ENCODE assay signal across 22 cellular contexts in the genomic region with DNA sequence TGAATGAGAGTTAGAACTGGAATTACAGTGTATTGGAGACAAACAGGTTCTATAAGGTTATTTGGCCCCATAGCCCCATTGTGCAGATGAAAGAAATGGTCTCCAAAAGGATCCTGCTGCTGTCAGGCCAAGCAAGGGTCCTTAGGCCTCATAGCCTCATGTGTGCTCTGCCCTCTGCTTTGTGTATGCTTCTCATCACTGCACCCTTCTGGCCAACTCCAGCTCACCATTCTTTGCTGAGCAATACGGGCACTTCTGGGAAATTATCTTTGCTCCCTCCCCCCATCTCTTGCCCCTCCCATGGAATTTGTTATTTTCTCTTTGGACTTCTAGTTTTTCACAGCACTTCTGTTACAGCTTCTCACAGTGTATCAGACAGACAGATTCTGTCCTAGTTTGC.
"Had no signal": no experiment of that assay in that cellular context is flagged by ENCODE, and none has a peak within 500 bp of the region (broad histone marks: within the 10 kb centered on the region; RNA-seq: fewer than 3 reads in every experiment).

No MANE protein-coding gene starts in this region.

- ATAC-seq: activated T-cell treated with anti-CD3 and anti-CD28 coated beads, Interleukin-2, amount 50 U/mL, for 72 hours had no signal

- H3K9me3 Mint-ChIP-seq: activated CD4-positive, alpha-beta T cell treated with anti-CD3 and anti-CD28 coated beads, Interleukin-2, amount 10 ng/mL, durations not matched to agents 7 days and 5 days had no signal

- H3K4me3 ChIP-seq: ascending aorta, colonic mucosa, left ventricle myocardium inferior, transverse colon, vagina had no signal

- H3K27me3 ChIP-seq: ascending aorta, colonic mucosa, transverse colon, vagina had no signal

- DNase-seq: activated CD4-positive, alpha-beta T cell treated with anti-CD3 and anti-CD28 coated beads, Interleukin-2, amount 10 ng/mL, durations not matched to agents 7 days and 5 days; activated CD8-positive, alpha-beta memory T cell treated with anti-CD3 and anti-CD28 coated beads, Interleukin-2, amount 50 U/mL, for 4 hours; activated gamma-delta T cell; activated T-cell treated with anti-CD3 and anti-CD28 coated beads, Interleukin-2, amount 50 U/mL, for 72 hours; colonic mucosa; foreskin melanocyte; glutamatergic neuron; hippocampal formation; kidney glomerular epithelial cell; left ventricle myocardium inferior; occipital lobe; posterior cingulate gyrus; stimulated activated CD4-positive, alpha-beta T cell treated with anti-CD3 and anti-CD28 coated beads, Interleukin-12 subunit alpha, Interleukin-12 subunit beta, amount 100 ng/mL, for 4 hours; stimulated activated CD4-positive, alpha-beta T cell treated with anti-CD3 and anti-CD28 coated beads, Interleukin-1b, Interleukin-23, amount 100 ng/mL, for 48 hours; stimulated activated CD8-positive, alpha-beta memory T cell treated with anti-CD3 and anti-CD28 coated beads, Interleukin-4, amount 100 ng/mL, for 48 hours; stimulated activated naive CD4-positive, alpha-beta T cell treated with Interleukin-2 at 50 U/mL for 16 hours; T-helper 9 cell; transverse colon had no signal

- H3K27me3 Mint-ChIP-seq: activated CD4-positive, alpha-beta T cell treated with anti-CD3 and anti-CD28 coated beads, Interleukin-2, amount 10 ng/mL, durations not matched to agents 7 days and 5 days; activated naive CD4-positive, alpha-beta T cell treated with anti-CD3 and anti-CD28 coated beads, Interleukin-2, amount 50 U/mL, for 24 hours; central memory CD8-positive, alpha-beta T cell had no signal

- H3K9me3 ChIP-seq: ascending aorta, colonic mucosa, left ventricle myocardium inferior, transverse colon, vagina had no signal

- H3K4me3 Mint-ChIP-seq: activated CD4-positive, alpha-beta T cell treated with anti-CD3 and anti-CD28 coated beads, Interleukin-2, amount 10 ng/mL, durations not matched to agents 7 days and 5 days; activated naive CD4-positive, alpha-beta T cell treated with anti-CD3 and anti-CD28 coated beads, Interleukin-2, amount 50 U/mL, for 24 hours; activated T-cell treated with anti-CD3 and anti-CD28 coated beads, Interleukin-2, amount 50 U/mL, for 72 hours; central memory CD8-positive, alpha-beta T cell had no signal

- H3K27ac Mint-ChIP-seq: activated CD4-positive, alpha-beta T cell treated with anti-CD3 and anti-CD28 coated beads, Interleukin-2, amount 10 ng/mL, durations not matched to agents 7 days and 5 days; activated naive CD4-positive, alpha-beta T cell treated with anti-CD3 and anti-CD28 coated beads, Interleukin-2, amount 50 U/mL, for 24 hours; activated T-cell treated with anti-CD3 and anti-CD28 coated beads, Interleukin-2, amount 50 U/mL, for 72 hours had no signal

- H3K36me3 Mint-ChIP-seq: activated naive CD4-positive, alpha-beta T cell treated with anti-CD3 and anti-CD28 coated beads, Interleukin-2, amount 50 U/mL, for 24 hours had no signal

- H3K27ac ChIP-seq: ascending aorta, colonic mucosa, left ventricle myocardium inferior, transverse colon, vagina had no signal

- H3K36me3 ChIP-seq: ascending aorta, colonic mucosa, left ventricle myocardium inferior, transverse colon, vagina had no signal

- H3K4me1 ChIP-seq: ascending aorta, colonic mucosa, left ventricle myocardium inferior, transverse colon had no signal

- H3K4me1 Mint-ChIP-seq: activated CD4-positive, alpha-beta T cell treated with anti-CD3 and anti-CD28 coated beads, Interleukin-2, amount 10 ng/mL, durations not matched to agents 7 days and 5 days; activated naive CD4-positive, alpha-beta T cell treated with anti-CD3 and anti-CD28 coated beads, Interleukin-2, amount 50 U/mL, for 24 hours; central memory CD8-positive, alpha-beta T cell had no signal
